In the genomic region with DNA sequence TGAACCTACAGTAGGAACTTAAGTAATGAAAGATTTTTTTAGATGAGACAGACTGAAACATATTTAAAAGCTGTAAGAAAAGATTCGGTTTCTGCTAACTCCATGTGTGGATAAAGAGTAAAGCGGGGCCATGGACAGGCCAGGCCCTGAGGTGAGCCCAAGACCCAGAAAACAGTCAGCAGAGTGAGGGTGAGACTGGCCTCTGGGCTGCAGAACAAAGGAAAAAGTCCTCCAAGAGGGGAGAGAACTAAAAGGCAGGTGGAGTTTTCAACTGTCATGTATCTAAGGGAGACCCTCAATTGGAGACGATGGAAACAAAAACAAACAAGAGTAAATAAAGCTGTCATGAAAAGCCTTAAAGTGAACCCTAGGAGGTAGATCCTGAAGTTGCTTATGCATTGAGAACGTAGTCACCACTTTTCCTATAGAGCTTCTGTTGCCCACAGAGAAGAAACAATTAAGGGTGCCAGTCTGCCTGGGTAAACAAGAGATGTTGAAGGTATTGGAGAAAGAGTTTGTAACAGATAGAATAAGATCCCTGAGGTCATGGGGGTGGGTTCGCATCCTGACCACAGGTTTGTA, we compare ENCODE assay signal across 16 cellular contexts.
A peak's percentile ranks its signal among the peaks of the same experiment; 100 is the strongest.
DNase-seq lines count a peak whose midpoint lies in the region; ATAC-seq and TF ChIP-seq lines count a peak whose summit lies in the region.
"Had no signal": no experiment of that assay in that cellular context is flagged by ENCODE, and none has a peak within 500 bp of the region (broad histone marks: within the 10 kb centered on the region; RNA-seq: fewer than 3 reads in every experiment).

No MANE protein-coding gene starts in this region.

- CTCF ChIA-PET in WTC11 (lab: Charles Lee) (no interaction called here), A673 (lab: Charles Lee) (no interaction called here)

- peaks cover 21% of the 10 kb centered on the region for H3K4me1 Mint-ChIP-seq in WTC11
- no peaks in the 10 kb centered on the region for H3K4me1 Mint-ChIP-seq in type B pancreatic cell (ENCODE audit: unreplicated experiment)

- H3K4me3 Mint-ChIP-seq in WTC11 (no peak overlapping the region), type B pancreatic cell (no peak overlapping the region)

- peak; percentile 68 for ATAC-seq in WTC11

- intact Hi-C loops in left ventricle myocardium inferior (cut with micrococcal nuclease) (no loop called here), A673 (cut with micrococcal nuclease; ENCODE audit: unreplicated experiment) (no loop called here)

- H3K27ac ChIP-seq in left ventricle myocardium inferior (replicated peaks) = no peak overlapping the region
- no peak overlapping the region for H3K27ac ChIP-seq in A673 (ENCODE audit: low read depth, low read length, poor library complexity, severe bottlenecking)
- H3K27ac ChIP-seq: C4-2B had no signal

- H3K4me3 ChIP-seq in left ventricle myocardium inferior = no peak overlapping the region
- no peak overlapping the region for H3K4me3 ChIP-seq in A673 (ENCODE audit: low read depth, low read length, poor library complexity, severe bottlenecking)

- no peak for TF ChIP-seq CTCF in WTC11 (IDR thresholded peaks at IDR 0.05)
- TF ChIP-seq CTCF in left ventricle myocardium inferior (IDR thresholded peaks at IDR 0.05; ENCODE audit: borderline replicate concordance) = no peak
- no peak for TF ChIP-seq CTCF in A673 (conservative IDR thresholded peaks at IDR 0.05; ENCODE audit: low read depth, low read length)
- no peak for TF ChIP-seq CTCF in type B pancreatic cell (conservative IDR thresholded peaks at IDR 0.05)

- H3K27ac Mint-ChIP-seq in WTC11 (peak overlapping the region; percentile 57), type B pancreatic cell (no peak overlapping the region)

- H3K27me3 ChIP-seq in left ventricle myocardium inferior (ENCODE audit: low read depth) (no peaks in the 10 kb centered on the region), A673 (replicated peaks; ENCODE audit: insufficient read depth, low read depth, low read length, poor library complexity) (peaks cover 9% of the 10 kb centered on the region)

- H3K27me3 Mint-ChIP-seq in WTC11 (ENCODE audit: low read depth) (no peaks in the 10 kb centered on the region), type B pancreatic cell (peaks cover 15% of the 10 kb centered on the region)

- H3K36me3 ChIP-seq in left ventricle myocardium inferior (no peaks in the 10 kb centered on the region), A673 (ENCODE audit: insufficient read depth, low read length, poor library complexity, severe bottlenecking) (no peaks in the 10 kb centered on the region)

- H3K9me3 ChIP-seq in left ventricle myocardium inferior (replicated peaks) (no peaks in the 10 kb centered on the region), A673 (ENCODE audit: low read depth, low read length, poor library complexity, severe bottlenecking) (no peaks in the 10 kb centered on the region)

- H3K9me3 Mint-ChIP-seq in WTC11 = peaks cover 6% of the 10 kb centered on the region; the same call in 1 of the 2 replicates
- no peaks in the 10 kb centered on the region for H3K9me3 Mint-ChIP-seq in type B pancreatic cell

- no TSS peak for BruUV-seq in A673 (replicated peaks; lab: Mats Ljungman, UMichigan)

- peaks cover 2% of the 10 kb centered on the region; the same call in 1 of the 2 replicates for H3K36me3 Mint-ChIP-seq in WTC11
- no peaks in the 10 kb centered on the region for H3K36me3 Mint-ChIP-seq in type B pancreatic cell

- peaks cover 12% of the 10 kb centered on the region for H3K4me1 ChIP-seq in left ventricle myocardium inferior
- no peaks in the 10 kb centered on the region for H3K4me1 ChIP-seq in A673 (ENCODE audit: insufficient read depth, low read length, poor library complexity, severe bottlenecking)

- POLR2A ChIA-PET in WTC11 (lab: Charles Lee) (no interaction called here), A673 (lab: Charles Lee; ENCODE audit: low non-redundant PET) (no interaction called here)

- DNase-seq in ELF-1 (ENCODE audit: low read depth, low spot score) (peak; percentile 34), NCI-H1930 (lab: John Stamatoyannopoulos, UW) (peak; percentile 5 to 6), WTC11 (ENCODE audit: low spot score) (no peak), left kidney (ENCODE audit: low read depth, low spot score) (peak; percentile 42), islet precursor cell (no peak), left ventricle myocardium inferior (no peak), A673 (ENCODE audit: low spot score) (no peak), type B pancreatic cell (ENCODE audit: extremely low spot score, unreplicated experiment) (no peak)
- DNase-seq: 8988T, DMS153, Kasumi-1, NCI-H1436, NCI-H2081, NCI-H2227 treated with DMSO at 0.1 percent for 48 hours, NCI-H526 treated with DMSO at 0.1 percent for 48 hours had no signal

TF ChIP-seq in WTC11, 78 proteins besides CTCF, POLR2A, EP300 and RAD21 (continues in another document):
- TF ChIP-seq CREM (CRISPR knock-in tag; IDR thresholded peaks at IDR 0.05) (no peak), TEAD4 (CRISPR knock-in tag; IDR thresholded peaks at IDR 0.05) (no peak), GRHL2 (CRISPR knock-in tag; IDR thresholded peaks at IDR 0.05; ENCODE audit: insufficient replicate concordance, severe bottlenecking) (no peak)
- TF ChIP-seq, protein P1, sequence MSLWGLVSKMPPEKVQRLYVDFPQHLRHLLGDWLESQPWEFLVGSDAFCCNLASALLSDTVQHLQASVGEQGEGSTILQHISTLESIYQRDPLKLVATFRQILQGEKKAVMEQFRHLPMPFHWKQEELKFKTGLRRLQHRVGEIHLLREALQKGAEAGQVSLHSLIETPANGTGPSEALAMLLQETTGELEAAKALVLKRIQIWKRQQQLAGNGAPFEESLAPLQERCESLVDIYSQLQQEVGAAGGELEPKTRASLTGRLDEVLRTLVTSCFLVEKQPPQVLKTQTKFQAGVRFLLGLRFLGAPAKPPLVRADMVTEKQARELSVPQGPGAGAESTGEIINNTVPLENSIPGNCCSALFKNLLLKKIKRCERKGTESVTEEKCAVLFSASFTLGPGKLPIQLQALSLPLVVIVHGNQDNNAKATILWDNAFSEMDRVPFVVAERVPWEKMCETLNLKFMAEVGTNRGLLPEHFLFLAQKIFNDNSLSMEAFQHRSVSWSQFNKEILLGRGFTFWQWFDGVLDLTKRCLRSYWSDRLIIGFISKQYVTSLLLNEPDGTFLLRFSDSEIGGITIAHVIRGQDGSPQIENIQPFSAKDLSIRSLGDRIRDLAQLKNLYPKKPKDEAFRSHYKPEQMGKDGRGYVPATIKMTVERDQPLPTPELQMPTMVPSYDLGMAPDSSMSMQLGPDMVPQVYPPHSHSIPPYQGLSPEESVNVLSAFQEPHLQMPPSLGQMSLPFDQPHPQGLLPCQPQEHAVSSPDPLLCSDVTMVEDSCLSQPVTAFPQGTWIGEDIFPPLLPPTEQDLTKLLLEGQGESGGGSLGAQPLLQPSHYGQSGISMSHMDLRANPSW (CRISPR knock-in tag; conservative IDR thresholded peaks at IDR 0.05; ENCODE audit: low read depth) = no peak
- TF ChIP-seq, protein P2, sequence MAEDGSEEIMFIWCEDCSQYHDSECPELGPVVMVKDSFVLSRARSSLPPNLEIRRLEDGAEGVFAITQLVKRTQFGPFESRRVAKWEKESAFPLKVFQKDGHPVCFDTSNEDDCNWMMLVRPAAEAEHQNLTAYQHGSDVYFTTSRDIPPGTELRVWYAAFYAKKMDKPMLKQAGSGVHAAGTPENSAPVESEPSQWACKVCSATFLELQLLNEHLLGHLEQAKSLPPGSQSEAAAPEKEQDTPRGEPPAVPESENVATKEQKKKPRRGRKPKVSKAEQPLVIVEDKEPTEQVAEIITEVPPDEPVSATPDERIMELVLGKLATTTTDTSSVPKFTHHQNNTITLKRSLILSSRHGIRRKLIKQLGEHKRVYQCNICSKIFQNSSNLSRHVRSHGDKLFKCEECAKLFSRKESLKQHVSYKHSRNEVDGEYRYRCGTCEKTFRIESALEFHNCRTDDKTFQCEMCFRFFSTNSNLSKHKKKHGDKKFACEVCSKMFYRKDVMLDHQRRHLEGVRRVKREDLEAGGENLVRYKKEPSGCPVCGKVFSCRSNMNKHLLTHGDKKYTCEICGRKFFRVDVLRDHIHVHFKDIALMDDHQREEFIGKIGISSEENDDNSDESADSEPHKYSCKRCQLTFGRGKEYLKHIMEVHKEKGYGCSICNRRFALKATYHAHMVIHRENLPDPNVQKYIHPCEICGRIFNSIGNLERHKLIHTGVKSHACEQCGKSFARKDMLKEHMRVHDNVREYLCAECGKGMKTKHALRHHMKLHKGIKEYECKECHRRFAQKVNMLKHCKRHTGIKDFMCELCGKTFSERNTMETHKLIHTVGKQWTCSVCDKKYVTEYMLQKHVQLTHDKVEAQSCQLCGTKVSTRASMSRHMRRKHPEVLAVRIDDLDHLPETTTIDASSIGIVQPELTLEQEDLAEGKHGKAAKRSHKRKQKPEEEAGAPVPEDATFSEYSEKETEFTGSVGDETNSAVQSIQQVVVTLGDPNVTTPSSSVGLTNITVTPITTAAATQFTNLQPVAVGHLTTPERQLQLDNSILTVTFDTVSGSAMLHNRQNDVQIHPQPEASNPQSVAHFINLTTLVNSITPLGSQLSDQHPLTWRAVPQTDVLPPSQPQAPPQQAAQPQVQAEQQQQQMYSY (CRISPR knock-in tag; IDR thresholded peaks at IDR 0.05) = no peak
- TF ChIP-seq, protein P3, sequence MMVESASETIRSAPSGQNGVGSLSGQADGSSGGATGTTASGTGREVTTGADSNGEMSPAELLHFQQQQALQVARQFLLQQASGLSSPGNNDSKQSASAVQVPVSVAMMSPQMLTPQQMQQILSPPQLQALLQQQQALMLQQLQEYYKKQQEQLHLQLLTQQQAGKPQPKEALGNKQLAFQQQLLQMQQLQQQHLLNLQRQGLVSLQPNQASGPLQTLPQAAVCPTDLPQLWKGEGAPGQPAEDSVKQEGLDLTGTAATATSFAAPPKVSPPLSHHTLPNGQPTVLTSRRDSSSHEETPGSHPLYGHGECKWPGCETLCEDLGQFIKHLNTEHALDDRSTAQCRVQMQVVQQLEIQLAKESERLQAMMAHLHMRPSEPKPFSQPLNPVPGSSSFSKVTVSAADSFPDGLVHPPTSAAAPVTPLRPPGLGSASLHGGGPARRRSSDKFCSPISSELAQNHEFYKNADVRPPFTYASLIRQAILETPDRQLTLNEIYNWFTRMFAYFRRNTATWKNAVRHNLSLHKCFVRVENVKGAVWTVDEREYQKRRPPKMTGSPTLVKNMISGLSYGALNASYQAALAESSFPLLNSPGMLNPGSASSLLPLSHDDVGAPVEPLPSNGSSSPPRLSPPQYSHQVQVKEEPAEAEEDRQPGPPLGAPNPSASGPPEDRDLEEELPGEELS (CRISPR knock-in tag; IDR thresholded peaks at IDR 0.05) = no peak

Comparison
In these comparisons a context has a peak if more than half of its experiments do, and no peak if none do; other contexts are left out.
1. DNase-seq: peak in ELF-1 (single experiment), NCI-H1930 (2 of 2) and left kidney (single experiment); none in WTC11 (single experiment), islet precursor cell (single experiment), left ventricle myocardium inferior (single experiment), A673 (single experiment) and type B pancreatic cell (single experiment).